In the genomic region with DNA sequence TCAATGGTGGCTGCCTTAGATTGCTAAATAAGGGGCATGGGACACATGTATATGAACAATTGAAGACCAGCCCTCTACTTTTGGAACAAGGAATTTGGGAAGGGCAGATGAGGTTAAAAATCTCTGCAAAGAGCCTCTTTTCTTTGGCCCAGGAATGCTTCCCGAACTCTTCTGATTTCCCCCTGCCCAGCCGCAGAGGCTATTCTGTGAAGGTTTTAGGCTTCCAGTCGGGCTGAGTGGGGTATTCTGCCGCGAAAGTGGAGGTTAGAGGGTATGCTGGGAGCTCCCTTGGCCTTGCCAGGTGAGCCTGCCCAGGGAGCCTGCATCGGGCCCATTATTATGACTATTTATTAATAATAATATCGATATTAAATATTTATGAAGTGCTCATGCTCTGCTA, we compare ENCODE assay signal across 8 cellular contexts. TPM values are rescaled to one million over a fixed set of nuclear protein-coding genes. Genes with fewer than 3 reads are reported as not detected.
DNase-seq lines count a peak whose midpoint lies in the region; ATAC-seq and TF ChIP-seq lines count a peak whose summit lies in the region.

No MANE protein-coding gene starts in this region.

- H3K27me3 ChIP-seq in mesendoderm (ENCODE audit: insufficient read depth, low read length, poor library complexity), result no peaks in the 10 kb centered on the region

- peak overlapping the region; percentile 11 for H3K4me2 ChIP-seq in mesendoderm (ENCODE audit: low read length)

- H3K79me1 ChIP-seq in mesendoderm (ENCODE audit: low read length), result no peaks in the 10 kb centered on the region

- peaks cover 11% of the 10 kb centered on the region for H3K4me1 ChIP-seq in mesendoderm (ENCODE audit: control insufficient read depth, low read depth, low read length)

- H3K27ac ChIP-seq in mesendoderm (ENCODE audit: low read depth, low read length), result no peak overlapping the region

- no peak overlapping the region for H2BK5ac ChIP-seq in mesendoderm (ENCODE audit: low read length)

- H2AK5ac ChIP-seq in mesendoderm (ENCODE audit: low read length), result no peak overlapping the region

- H3K56ac ChIP-seq in mesendoderm (ENCODE audit: low read length), result peak overlapping the region; percentile 73

- no peaks in the 10 kb centered on the region for H3K79me2 ChIP-seq in mesendoderm (ENCODE audit: control insufficient read depth, insufficient read depth, low read length)

- H3K4ac ChIP-seq in mesendoderm (ENCODE audit: low read depth, low read length), result peak overlapping the region; percentile 100

- no CpG with 5 or more reads among the region's 7 CpGs for WGBS in mesendoderm (ENCODE audit: extremely low coverage, insufficient coverage, low lambda C conversion rate)

- no peak for DNase-seq in activated T-cell treated with anti-CD3 and anti-CD28 coated beads, Interleukin-2, amount 50 U/mL, for 72 hours
- no peak for DNase-seq in activated T-cell treated with anti-CD3 and anti-CD28 coated beads, Interleukin-2, amount 50 U/mL, for 48 hours
- no peak for DNase-seq in mesendoderm
- DNase-seq in type B pancreatic cell (ENCODE audit: extremely low spot score, unreplicated experiment), result no peak
- no peak for DNase-seq in NCI-H1694 treated with DMSO at 0.1 percent for 48 hours (lab: John Stamatoyannopoulos, UW)

- no peak overlapping the region for H2BK120ac ChIP-seq in mesendoderm (ENCODE audit: low read depth, low read length)

- H3K27me3 Mint-ChIP-seq in activated T-cell treated with anti-CD3 and anti-CD28 coated beads, Interleukin-2, amount 50 U/mL, for 72 hours (ENCODE audit: low read depth), result no peaks in the 10 kb centered on the region
- no peaks in the 10 kb centered on the region for H3K27me3 Mint-ChIP-seq in brain
- H3K27me3 Mint-ChIP-seq in type B pancreatic cell, result no peaks in the 10 kb centered on the region

- peaks cover 0 to 2% of the 10 kb centered on the region in 2 donors for H3K36me3 Mint-ChIP-seq in activated T-cell treated with anti-CD3 and anti-CD28 coated beads, Interleukin-2, amount 50 U/mL, for 72 hours (ENCODE audit: insufficient read depth in 2 of 2)
- H3K36me3 Mint-ChIP-seq in brain, result peaks cover 9% of the 10 kb centered on the region
- H3K36me3 Mint-ChIP-seq in type B pancreatic cell, result peaks cover 7% of the 10 kb centered on the region

- no peaks in the 10 kb centered on the region for H3K9me3 Mint-ChIP-seq in activated T-cell treated with anti-CD3 and anti-CD28 coated beads, Interleukin-2, amount 50 U/mL, for 72 hours
- H3K9me3 Mint-ChIP-seq in brain (no peaks in the 10 kb centered on the region), type B pancreatic cell (no peaks in the 10 kb centered on the region)

- TF ChIP-seq CTCF in brain (conservative IDR thresholded peaks at IDR 0.05), result no peak
- no peak for TF ChIP-seq CTCF in type B pancreatic cell (conservative IDR thresholded peaks at IDR 0.05)

- H3K4me3 Mint-ChIP-seq in activated T-cell treated with anti-CD3 and anti-CD28 coated beads, Interleukin-2, amount 50 U/mL, for 72 hours, result peak overlapping the region; percentile 74 to 80
- H3K4me3 Mint-ChIP-seq in brain (peak overlapping the region; percentile 76 to 90 (median 85)), type B pancreatic cell (peak overlapping the region; percentile 82)

- ATAC-seq in activated T-cell treated with anti-CD3 and anti-CD28 coated beads, Interleukin-2, amount 50 U/mL, for 72 hours (replicated peaks in 1 of 2), result no peak
- ATAC-seq in GM18858 (IDR thresholded peaks at IDR 0.05; ENCODE audit: unreplicated experiment) (no peak), HG02870 (IDR thresholded peaks at IDR 0.05; ENCODE audit: unreplicated experiment) (no peak)

- H3K23ac ChIP-seq in mesendoderm (ENCODE audit: low read length), result no peak overlapping the region

- no peak overlapping the region for H4K5ac ChIP-seq in mesendoderm (ENCODE audit: low read length)

- H4K8ac ChIP-seq in mesendoderm (ENCODE audit: low read depth, low read length), result no peak overlapping the region

- H3K18ac ChIP-seq in mesendoderm (ENCODE audit: low read length), result peak overlapping the region; percentile 100

- peak overlapping the region; percentile 83 for H3K27ac Mint-ChIP-seq in activated T-cell treated with anti-CD3 and anti-CD28 coated beads, Interleukin-2, amount 50 U/mL, for 72 hours
- H3K27ac Mint-ChIP-seq in brain (peak overlapping the region; percentile 58 to 89 (median 86)), type B pancreatic cell (peak overlapping the region; percentile 76)

- peak overlapping the region; percentile 56 for H3K4me3 ChIP-seq in mesendoderm (ENCODE audit: low read length)

- H3K9ac ChIP-seq in mesendoderm (ENCODE audit: low read length), result peak overlapping the region; percentile 68

- peaks cover 23% of the 10 kb centered on the region for H3K4me1 Mint-ChIP-seq in activated T-cell treated with anti-CD3 and anti-CD28 coated beads, Interleukin-2, amount 50 U/mL, for 72 hours (ENCODE audit: low read depth)
- H3K4me1 Mint-ChIP-seq in brain, result peaks cover 26% of the 10 kb centered on the region
- H3K4me1 Mint-ChIP-seq in type B pancreatic cell (ENCODE audit: unreplicated experiment), result peaks cover 15% of the 10 kb centered on the region

- no peaks in the 10 kb centered on the region for H3K36me3 ChIP-seq in mesendoderm (ENCODE audit: control insufficient read depth, insufficient read depth, low read length)

- H2BK15ac ChIP-seq in mesendoderm (replicated peaks; ENCODE audit: low read depth), result no peak overlapping the region

RNA-seq across cellular contexts. Expression of a gene that starts 1.2 kb away (rescaled TPM):
- total RNA-seq in activated T-cell treated with anti-CD3 and anti-CD28 coated beads, Interleukin-2, amount 50 U/mL, for 72 hours, result 10 to 100 TPM; 12.0 to 16.0 TPM
- polyA plus RNA-seq in brain (ENCODE audit: insufficient read depth, low read depth, low replicate concordance), result 21.8 TPM
- 3.9 TPM for polyA plus RNA-seq in mesendoderm (2013, experiment 1 of 2)
- polyA plus RNA-seq in mesendoderm (2013, experiment 2 of 2), result 4.5 TPM
- total RNA-seq in type B pancreatic cell (ENCODE audit: low replicate concordance), result 5.6 and 6.6 TPM in 2 replicates

RNA-seq across cellular contexts. Expression of a gene that starts 22.0 kb away (rescaled TPM):
- total RNA-seq in activated T-cell treated with anti-CD3 and anti-CD28 coated beads, Interleukin-2, amount 50 U/mL, for 72 hours, result 100 to 1,000 TPM; 114 TPM
- polyA plus RNA-seq in brain (ENCODE audit: insufficient read depth, low read depth, low replicate concordance), result 468 TPM
- polyA plus RNA-seq in mesendoderm (2013, experiment 1 of 2), result 35.9 TPM
- 34.9 TPM for polyA plus RNA-seq in mesendoderm (2013, experiment 2 of 2)
- total RNA-seq in type B pancreatic cell (ENCODE audit: low replicate concordance), result 89.0 and 149 TPM in 2 replicates

RNA-seq across cellular contexts. Expression of a gene that starts 43.7 kb away (rescaled TPM):
- 10 to 100 TPM; 36.9 to 49.2 TPM for total RNA-seq in activated T-cell treated with anti-CD3 and anti-CD28 coated beads, Interleukin-2, amount 50 U/mL, for 72 hours
- 20.3 TPM for polyA plus RNA-seq in brain (ENCODE audit: insufficient read depth, low read depth, low replicate concordance)
- 31.9 TPM for polyA plus RNA-seq in mesendoderm (2013, experiment 1 of 2)
- 32.5 TPM for polyA plus RNA-seq in mesendoderm (2013, experiment 2 of 2)
- 31.7 and 40.7 TPM in 2 replicates for total RNA-seq in type B pancreatic cell (ENCODE audit: low replicate concordance)

RNA-seq across cellular contexts. Expression of a gene that starts 53.6 kb away (rescaled TPM):
- 1 to 10 TPM in 1 of 2 donors, under 1 TPM in 1; 0.86 to 2.1 TPM for total RNA-seq in activated T-cell treated with anti-CD3 and anti-CD28 coated beads, Interleukin-2, amount 50 U/mL, for 72 hours
- 9.9 TPM for polyA plus RNA-seq in brain (ENCODE audit: insufficient read depth, low read depth, low replicate concordance)
- 17.0 TPM for polyA plus RNA-seq in mesendoderm (2013, experiment 1 of 2)
- polyA plus RNA-seq in mesendoderm (2013, experiment 2 of 2), result 17.0 TPM
- total RNA-seq in type B pancreatic cell (ENCODE audit: low replicate concordance), result 35.5 and 80.7 TPM in 2 replicates
